In the genomic region with DNA sequence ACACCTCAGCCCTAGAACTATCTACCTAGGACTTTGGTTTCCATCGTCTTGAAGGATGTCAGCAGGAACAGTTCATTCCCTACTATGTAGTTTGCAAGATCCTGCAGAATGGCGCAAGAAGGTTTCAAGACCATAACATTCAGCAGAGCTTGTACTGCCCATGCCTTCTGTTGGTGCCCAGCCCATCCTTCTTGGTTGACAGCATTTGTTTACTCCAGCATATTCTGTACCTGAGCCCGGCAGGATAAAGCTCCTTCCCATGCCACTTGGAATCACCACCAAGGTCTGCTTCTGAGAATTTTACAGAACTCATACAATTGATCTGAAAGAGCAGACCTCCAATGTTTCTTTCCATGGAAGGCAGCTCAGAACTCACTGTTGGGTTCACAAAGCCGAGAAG, we compare ENCODE assay signal across 14 cellular contexts.
DNase-seq lines count a peak whose midpoint lies in the region; FAIRE-seq and TF ChIP-seq lines count a peak whose summit lies in the region.
"Had no signal": no experiment of that assay in that cellular context is flagged by ENCODE, and none has a peak within 500 bp of the region (broad histone marks: within the 10 kb centered on the region; RNA-seq: fewer than 3 reads in every experiment).

No MANE protein-coding gene starts in this region.

- peak overlapping the region; percentile 80 to 96 for H3K27ac ChIP-seq in kidney (ENCODE audit: low read depth in 2 of 2, low read length in 2 of 2)
- H3K27ac ChIP-seq in temporal lobe (ENCODE audit: low read depth, low read length): peak overlapping the region; percentile 54
- H3K27ac ChIP-seq: C4-2B, SJCRH30 had no signal

- H3K4me3 ChIP-seq in kidney (ENCODE audit: low read length in 2 of 2): peak overlapping the region; percentile 86 to 91
- H3K4me3 ChIP-seq: lung, SJCRH30 had no signal

- H3K27me3 Mint-ChIP-seq in activated naive CD4-positive, alpha-beta T cell treated with anti-CD3 and anti-CD28 coated beads, Interleukin-2, amount 50 U/mL, for 24 hours: no peaks in the 10 kb centered on the region
- no peaks in the 10 kb centered on the region for H3K27me3 Mint-ChIP-seq in activated T-helper 1 cell treated with anti-CD3 and anti-CD28 coated beads, Interleukin-12 subunit alpha, Interleukin-12 subunit beta, Interleukin-2, Interleukin-4 antibody, amounts not matched to agents 30 ng/mL and 10 ng/mL and 1 ng/mL, durations not matched to agents 14 hours and 24 hours and 36 hours (ENCODE audit: insufficient read depth)

- peaks cover 7% of the 10 kb centered on the region for H3K9me3 Mint-ChIP-seq in activated naive CD4-positive, alpha-beta T cell treated with anti-CD3 and anti-CD28 coated beads, Interleukin-2, amount 50 U/mL, for 24 hours
- H3K9me3 Mint-ChIP-seq in activated T-helper 1 cell treated with anti-CD3 and anti-CD28 coated beads, Interleukin-12 subunit alpha, Interleukin-12 subunit beta, Interleukin-2, Interleukin-4 antibody, amounts not matched to agents 30 ng/mL and 10 ng/mL and 1 ng/mL, durations not matched to agents 14 hours and 24 hours and 36 hours: no peaks in the 10 kb centered on the region

- TF ChIP-seq CTCF in kidney (IDR thresholded peaks at IDR 0.05; ENCODE audit: borderline replicate concordance, extremely low read depth, insufficient read depth): no peak

- H3K27ac Mint-ChIP-seq in activated naive CD4-positive, alpha-beta T cell treated with anti-CD3 and anti-CD28 coated beads, Interleukin-2, amount 50 U/mL, for 24 hours: peak overlapping the region; percentile 93
- H3K27ac Mint-ChIP-seq in activated T-helper 1 cell treated with anti-CD3 and anti-CD28 coated beads, Interleukin-12 subunit alpha, Interleukin-12 subunit beta, Interleukin-2, Interleukin-4 antibody, amounts not matched to agents 30 ng/mL and 10 ng/mL and 1 ng/mL, durations not matched to agents 14 hours and 24 hours and 36 hours: peak overlapping the region; percentile 99

- H3K9me3 ChIP-seq in kidney (ENCODE audit: control insufficient read depth in 1 of 2, low read length in 2 of 2): no peaks in the 10 kb centered on the region
- H3K9me3 ChIP-seq: SJCRH30 had no signal

- peaks cover 66% of the 10 kb centered on the region for H3K36me3 Mint-ChIP-seq in activated naive CD4-positive, alpha-beta T cell treated with anti-CD3 and anti-CD28 coated beads, Interleukin-2, amount 50 U/mL, for 24 hours
- peaks cover 75% of the 10 kb centered on the region for H3K36me3 Mint-ChIP-seq in activated T-helper 1 cell treated with anti-CD3 and anti-CD28 coated beads, Interleukin-12 subunit alpha, Interleukin-12 subunit beta, Interleukin-2, Interleukin-4 antibody, amounts not matched to agents 30 ng/mL and 10 ng/mL and 1 ng/mL, durations not matched to agents 14 hours and 24 hours and 36 hours (ENCODE audit: low read depth)

- intact Hi-C loops in activated T-helper 1 cell treated with anti-CD3 and anti-CD28 coated beads, Interleukin-12 subunit alpha, Interleukin-12 subunit beta, Interleukin-2, Interleukin-4 antibody, amounts not matched to agents 30 ng/mL and 10 ng/mL and 1 ng/mL, durations not matched to agents 14 hours and 24 hours and 36 hours (cut with micrococcal nuclease): loop anchor here (10.0 kb wide), 1 partner anchor 583 kb away; no protein-coding TSS in a partner anchor
- intact Hi-C loops in kidney (cut with DNase I): no loop called here

- peaks cover 31 to 58% of the 10 kb centered on the region in 2 donors for H3K4me1 ChIP-seq in kidney (ENCODE audit: control insufficient read depth in 1 of 2, insufficient read depth in 1 of 2, low read depth in 1 of 2, low read length in 2 of 2)

- peak overlapping the region in 1 of 2 donors; percentile 96 for H3K9ac ChIP-seq in kidney (ENCODE audit: low read length in 2 of 2)

- no peak for FAIRE-seq in kidney (lab: Jason Lieb, UNC)
- FAIRE-seq: H54 had no signal

- peak overlapping the region; percentile 94 for H3K4me3 Mint-ChIP-seq in activated naive CD4-positive, alpha-beta T cell treated with anti-CD3 and anti-CD28 coated beads, Interleukin-2, amount 50 U/mL, for 24 hours
- H3K4me3 Mint-ChIP-seq in activated T-helper 1 cell treated with anti-CD3 and anti-CD28 coated beads, Interleukin-12 subunit alpha, Interleukin-12 subunit beta, Interleukin-2, Interleukin-4 antibody, amounts not matched to agents 30 ng/mL and 10 ng/mL and 1 ng/mL, durations not matched to agents 14 hours and 24 hours and 36 hours: peak overlapping the region; percentile 96

- peaks cover 10 to 29% of the 10 kb centered on the region in 2 donors for H3K36me3 ChIP-seq in kidney (ENCODE audit: control insufficient read depth in 1 of 2, insufficient read depth in 2 of 2, low read length in 2 of 2)

- H3K4me1 Mint-ChIP-seq in activated naive CD4-positive, alpha-beta T cell treated with anti-CD3 and anti-CD28 coated beads, Interleukin-2, amount 50 U/mL, for 24 hours: peaks cover 90% of the 10 kb centered on the region
- peaks cover 86% of the 10 kb centered on the region for H3K4me1 Mint-ChIP-seq in activated T-helper 1 cell treated with anti-CD3 and anti-CD28 coated beads, Interleukin-12 subunit alpha, Interleukin-12 subunit beta, Interleukin-2, Interleukin-4 antibody, amounts not matched to agents 30 ng/mL and 10 ng/mL and 1 ng/mL, durations not matched to agents 14 hours and 24 hours and 36 hours (ENCODE audit: low read depth)

- no peak for DNase-seq in activated naive CD4-positive, alpha-beta T cell treated with anti-CD3 and anti-CD28 coated beads, Interleukin-2, amount 50 U/mL, for 16 hours
- DNase-seq in activated T-helper 1 cell treated with anti-CD3 and anti-CD28 coated beads, Interleukin-12 subunit alpha, Interleukin-12 subunit beta, Interleukin-2, Interleukin-4 antibody, amounts not matched to agents 30 ng/mL and 10 ng/mL and 1 ng/mL, durations not matched to agents 14 hours and 24 hours and 36 hours (ENCODE audit: low spot score): no peak
- no peak for DNase-seq in kidney
- DNase-seq in iPS-NIHi11 (ENCODE audit: low spot score): no peak
- DNase-seq in iPS-NIHi7 (ENCODE audit: extremely low spot score): no peak
- no peak for DNase-seq in NK-92 (lab: John Stamatoyannopoulos, UW; ENCODE audit: unreplicated experiment)
- DNase-seq: central memory CD4-positive, alpha-beta T cell; NCI-H345; SJCRH30 had no signal
